Comparison of ENCODE assay signal across 8 cellular contexts in genomic region chr5:122844136-122844915, GRCh38. TPM values are rescaled to one million over a fixed set of nuclear protein-coding genes. Genes with fewer than 3 reads are reported as not detected.
DNase-seq lines count a peak whose midpoint lies in the region; ATAC-seq, FAIRE-seq and TF ChIP-seq lines count a peak whose summit lies in the region.

No MANE protein-coding gene starts in this region.

- 39 to 43% (median 41%) methylated on average over 22 of the region's 22 CpGs for WGBS in adrenal gland, 4 donors

- TF ChIP-seq POLR2A in adrenal gland (IDR thresholded peaks at IDR 0.05): no peak
- TF ChIP-seq POLR2A in H54 (IDR thresholded peaks at IDR 0.05; ENCODE audit: low read depth, low read length): no peak

- FAIRE-seq in H54 (lab: Jason Lieb, UNC): no peak

- H3K4me1 ChIP-seq in adrenal gland (replicated peaks in 1 of 2): peaks cover 7 to 19% of the 10 kb centered on the region in 2 donors

- peak overlapping the region; percentile 92 to 95 (median 94) for H3K4me3 Mint-ChIP-seq in immature natural killer cell
- peak overlapping the region; percentile 81 for H3K4me3 Mint-ChIP-seq in stimulated activated memory B cell treated with anti-CD40 and anti-IgM and Interleukin-4, amounts not matched to agents 10 μg/mL and 1 μg/mL and 100 μg/mL, for 72 hours

- no peaks in the 10 kb centered on the region for H3K9me3 ChIP-seq in adrenal gland (replicated peaks in 1 of 3)

- intact Hi-C loops in adrenal gland (cut with DNase I): no loop called here

- peak overlapping the region; percentile 53 to 93 (median 89) for H3K27ac Mint-ChIP-seq in immature natural killer cell
- H3K27ac Mint-ChIP-seq in stimulated activated memory B cell treated with anti-CD40 and anti-IgM and Interleukin-4, amounts not matched to agents 10 μg/mL and 1 μg/mL and 100 μg/mL, for 72 hours: peak overlapping the region; percentile 81

- peaks cover 25 to 27% of the 10 kb centered on the region in 2 donors for H3K4me1 Mint-ChIP-seq in immature natural killer cell
- H3K4me1 Mint-ChIP-seq in stimulated activated memory B cell treated with anti-CD40 and anti-IgM and Interleukin-4, amounts not matched to agents 10 μg/mL and 1 μg/mL and 100 μg/mL, for 72 hours: peaks cover 42% of the 10 kb centered on the region

- no peaks in the 10 kb centered on the region for H3K9me3 Mint-ChIP-seq in immature natural killer cell
- H3K9me3 Mint-ChIP-seq in stimulated activated memory B cell treated with anti-CD40 and anti-IgM and Interleukin-4, amounts not matched to agents 10 μg/mL and 1 μg/mL and 100 μg/mL, for 72 hours: peaks cover 3% of the 10 kb centered on the region

- peak; percentile 2 for ATAC-seq in HG03135 (IDR thresholded peaks at IDR 0.05; ENCODE audit: unreplicated experiment)
- no peak for ATAC-seq in stimulated activated memory B cell treated with anti-CD40 and anti-IgM and Interleukin-4, amounts not matched to agents 10 μg/mL and 1 μg/mL and 100 μg/mL, for 72 hours

- peak overlapping the region in 4 of 5 donors; percentile 83 to 96 (median 85) for H3K27ac ChIP-seq in adrenal gland

- no peaks in the 10 kb centered on the region for H3K36me3 ChIP-seq in adrenal gland (replicated peaks in 1 of 2)

- H3K36me3 Mint-ChIP-seq in immature natural killer cell: peaks cover 0 to 3% (median 0%) of the 10 kb centered on the region in 3 donors
- H3K36me3 Mint-ChIP-seq in stimulated activated memory B cell treated with anti-CD40 and anti-IgM and Interleukin-4, amounts not matched to agents 10 μg/mL and 1 μg/mL and 100 μg/mL, for 72 hours: peaks cover 6% of the 10 kb centered on the region

- peak in 4 of 7 donors; percentile 23 to 35 (median 28) for DNase-seq in adrenal gland
- peak; percentile 2 to 7 (median 6) for DNase-seq in immature natural killer cell
- DNase-seq in H54 (ENCODE audit: insufficient read length, low spot score): no peak
- DNase-seq in SIG-M5 treated with dmso at 0.1 percent for 504 hours (lab: John Stamatoyannopoulos, UW; ENCODE audit: unreplicated experiment): no peak
- no peak for DNase-seq in NK-92 treated with Interleukin-12 subunit alpha and Interleukin-12 subunit beta, amount 100 ng/mL, for 24 hours (lab: John Stamatoyannopoulos, UW)

- no peaks in the 10 kb centered on the region for H3K27me3 ChIP-seq in adrenal gland

- peak overlapping the region; percentile 69; the same call in 1 of the 2 replicates for H3K4me3 ChIP-seq in GM08714 (ENCODE audit: low read length)
- H3K4me3 ChIP-seq in adrenal gland: peak overlapping the region in 3 of 4 donors; percentile 44 to 100 (median 87)

- no peak for TF ChIP-seq CTCF in adrenal gland (IDR thresholded peaks at IDR 0.05)

- peaks cover 0 to 8% (median 4%) of the 10 kb centered on the region in 3 donors for H3K27me3 Mint-ChIP-seq in immature natural killer cell (ENCODE audit: low read depth in 3 of 3)
- no peaks in the 10 kb centered on the region for H3K27me3 Mint-ChIP-seq in stimulated activated memory B cell treated with anti-CD40 and anti-IgM and Interleukin-4, amounts not matched to agents 10 μg/mL and 1 μg/mL and 100 μg/mL, for 72 hours

RNA-seq across cellular contexts. Expression of gene SNX24, which starts 1.1 kb away (rescaled TPM):
- total RNA-seq in adrenal gland: 10 to 100 TPM in 7 of 8 donors, 1 to 10 TPM in 1; 5.0 to 18.7 (median 13.9) TPM
- polyA plus RNA-seq in adrenal gland: 10 to 100 TPM in 2 of 3 donors, 1 to 10 TPM in 1; 8.5 to 20.0 (median 12.1) TPM
- polyA plus RNA-seq in immature natural killer cell: 1 to 10 TPM; 2.1 to 6.4 (median 2.9) TPM

Comparison
In these comparisons a context has a peak if more than half of its experiments do, and no peak if none do; other contexts are left out.
1. DNase-seq: peak in adrenal gland (4 of 7) and immature natural killer cell (3 of 3); none in H54 (single experiment), SIG-M5 treated with dmso at 0.1 percent for 504 hours (single experiment) and NK-92 treated with Interleukin-12 subunit alpha and Interleukin-12 subunit beta, amount 100 ng/mL, for 24 hours (single experiment).